Comparison of ENCODE assay signal across 23 cellular contexts in the genomic region with DNA sequence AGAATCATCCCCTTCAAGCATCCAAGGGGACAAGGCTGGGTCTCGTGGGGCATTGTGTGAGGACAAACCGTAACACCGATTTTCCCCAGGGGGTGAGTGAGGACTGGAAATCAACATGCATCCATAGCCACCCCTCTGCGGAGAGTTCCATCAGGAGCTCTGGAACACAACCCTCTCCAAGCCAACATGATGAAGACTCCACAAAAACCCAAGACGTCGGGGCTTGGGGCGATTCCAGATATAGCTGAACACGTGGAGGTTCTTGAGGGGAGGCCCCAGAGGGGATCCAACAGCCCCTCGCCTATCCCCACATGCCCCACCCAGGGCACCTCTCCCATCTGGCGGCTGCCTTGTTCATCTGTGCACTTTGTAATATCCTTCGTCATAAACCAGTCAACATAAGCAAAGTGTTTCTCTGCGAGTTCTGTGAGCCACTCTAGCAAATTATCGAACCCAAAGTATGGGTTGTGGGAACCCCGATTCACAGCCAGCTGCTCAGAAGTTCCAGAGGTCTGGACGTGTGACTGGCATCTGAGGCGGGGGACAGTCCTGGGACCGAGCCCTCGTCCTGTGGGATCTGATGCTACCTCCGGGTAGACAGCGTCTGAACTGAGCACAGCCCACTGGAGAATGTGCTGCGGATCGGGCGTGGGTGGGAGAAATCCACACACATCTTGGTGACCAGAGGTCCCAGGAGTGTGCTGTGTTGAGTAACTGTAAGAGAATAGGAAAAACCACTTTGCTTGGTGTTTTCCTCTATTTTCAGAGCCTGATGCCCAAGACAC.
"Had no signal": no experiment of that assay in that cellular context is flagged by ENCODE, and none has a peak within 500 bp of the region (broad histone marks: within the 10 kb centered on the region; RNA-seq: fewer than 3 reads in every experiment).

No MANE protein-coding gene starts in this region.

- H3K27me3 Mint-ChIP-seq: activated naive CD8-positive, alpha-beta T cell had no signal

- H3K9me3 Mint-ChIP-seq: activated T-helper 1 cell treated with anti-CD3 and anti-CD28 coated beads, Interleukin-12 subunit alpha, Interleukin-12 subunit beta, Interleukin-2, Interleukin-4 antibody, amounts not matched to agents 30 ng/mL and 10 ng/mL and 1 ng/mL, durations not matched to agents 14 hours and 24 hours and 36 hours; central memory CD8-positive, alpha-beta T cell; effector memory CD8-positive, alpha-beta T cell; mesothelial cell of epicardium; naive thymus-derived CD8-positive, alpha-beta T cell; T-cell; T-helper 2 cell treated with Interferon-gamma antibody and Interleukin-4, amounts not matched to agents 5 μg/mL and 100 μg/mL, for 36 hours had no signal

- H3K27ac Mint-ChIP-seq: activated CD8-positive, alpha-beta T cell treated with anti-CD3 and anti-CD28 coated beads, Interleukin-2, amount 10 ng/mL, durations not matched to agents 7 days and 5 days; activated naive CD8-positive, alpha-beta T cell; activated T-helper 1 cell treated with anti-CD3 and anti-CD28 coated beads, Interleukin-12 subunit alpha, Interleukin-12 subunit beta, Interleukin-2, Interleukin-4 antibody, amounts not matched to agents 30 ng/mL and 10 ng/mL and 1 ng/mL, durations not matched to agents 14 hours and 24 hours and 36 hours; mesothelial cell of epicardium; T-cell; T-helper 2 cell treated with Interferon-gamma antibody and Interleukin-4, amounts not matched to agents 5 μg/mL and 100 μg/mL, for 36 hours had no signal

- H3K4me3 Mint-ChIP-seq: activated CD8-positive, alpha-beta T cell treated with anti-CD3 and anti-CD28 coated beads, Interleukin-2, amount 10 ng/mL, durations not matched to agents 7 days and 5 days; activated naive CD8-positive, alpha-beta T cell; activated T-helper 1 cell treated with anti-CD3 and anti-CD28 coated beads, Interleukin-12 subunit alpha, Interleukin-12 subunit beta, Interleukin-2, Interleukin-4 antibody, amounts not matched to agents 30 ng/mL and 10 ng/mL and 1 ng/mL, durations not matched to agents 14 hours and 24 hours and 36 hours; central memory CD8-positive, alpha-beta T cell; effector memory CD8-positive, alpha-beta T cell; mesothelial cell of epicardium; T-cell; T-helper 2 cell treated with Interferon-gamma antibody and Interleukin-4, amounts not matched to agents 5 μg/mL and 100 μg/mL, for 36 hours had no signal

- H3K4me3 ChIP-seq: adrenal gland, colonic mucosa, dorsolateral prefrontal cortex, esophagus muscularis mucosa, gastrocnemius medialis, left lung, pancreas, thyroid gland had no signal

- H3K36me3 ChIP-seq: adrenal gland, colonic mucosa, esophagus muscularis mucosa, gastrocnemius medialis, left lung, thyroid gland had no signal

- H3K27ac ChIP-seq: adrenal gland, colonic mucosa, esophagus muscularis mucosa, gastrocnemius medialis, left lung, pancreas, thyroid gland, VCaP had no signal

- H3K4me1 ChIP-seq: colonic mucosa, left lung, thyroid gland had no signal

- H3K36me3 Mint-ChIP-seq: activated naive CD8-positive, alpha-beta T cell had no signal

- H3K27me3 ChIP-seq: adrenal gland, colonic mucosa, gastrocnemius medialis, left lung, pancreas, thyroid gland had no signal

- DNase-seq: activated CD4-positive, alpha-beta T cell treated with anti-CD3 and anti-CD28 coated beads, Interleukin-2, amount 50 U/mL, for 1 hour; activated CD4-positive, CD25-positive, alpha-beta regulatory T cell treated with anti-CD3 and anti-CD28 coated beads, Interleukin-2, amount 50 U/mL, for 72 hours; activated CD8-positive, alpha-beta T cell treated with anti-CD3 and anti-CD28 coated beads, Interleukin-2, amount 10 ng/mL, durations not matched to agents 7 days and 5 days; activated gamma-delta T cell; colonic mucosa; effector memory CD8-positive, alpha-beta T cell; gastrocnemius medialis; naive thymus-derived CD8-positive, alpha-beta T cell; stimulated activated CD4-positive, alpha-beta T cell treated with anti-CD3 and anti-CD28 coated beads, Interleukin-4, amount 100 ng/mL, for 24 hours; stimulated activated naive CD8-positive, alpha-beta T cell treated with anti-CD3 and anti-CD28 coated beads, Interleukin-15, Interleukin-2, amounts not matched to agents 100 U/mL and 50 U/mL, for 24 hours; T-cell; thyroid gland had no signal

- H3K9me3 ChIP-seq: adrenal gland, colonic mucosa, esophagus muscularis mucosa, gastrocnemius medialis, left lung, pancreas, thyroid gland had no signal
